ENCODE assay signal across 7 cellular contexts in genomic region chr22:40855960-40856512, GRCh38. TPM values are rescaled to one million over a fixed set of nuclear protein-coding genes. Genes with fewer than 3 reads are reported as not detected.
DNase-seq lines count a peak whose midpoint lies in the region; ATAC-seq lines count a peak whose summit lies in the region.

No MANE protein-coding gene starts in this region.

- H3K4me3 ChIP-seq in thymus (ENCODE audit: low read length), result peak overlapping the region; percentile 91

- H3K27me3 Mint-ChIP-seq in effector memory CD8-positive, alpha-beta T cell, result no peaks in the 10 kb centered on the region

- H3K27ac ChIP-seq in thymus (ENCODE audit: low read depth), result peak overlapping the region; percentile 93

- no peaks in the 10 kb centered on the region for H3K9me3 ChIP-seq in thymus (ENCODE audit: control insufficient read depth)

- no peaks in the 10 kb centered on the region for H3K36me3 ChIP-seq in thymus (ENCODE audit: control insufficient read depth, insufficient read depth)

- H3K4me3 Mint-ChIP-seq in effector memory CD8-positive, alpha-beta T cell, result peak overlapping the region; percentile 92 to 96

- H3K36me3 Mint-ChIP-seq in effector memory CD8-positive, alpha-beta T cell (ENCODE audit: insufficient read depth), result peaks cover 31% of the 10 kb centered on the region

- H3K4me1 ChIP-seq in thymus (ENCODE audit: control insufficient read depth, insufficient read depth, low read length), result peaks cover 13% of the 10 kb centered on the region

- DNase-seq in ELR (ENCODE audit: low read depth), result peak; percentile 54
- peak in 3 of 5 donors; percentile 17 to 30 (median 20) for DNase-seq in T-helper 1 cell
- DNase-seq in effector memory CD8-positive, alpha-beta T cell, result peak; percentile 23 to 33 (median 27)
- DNase-seq in lung microvascular endothelial cell (ENCODE audit: low read depth in 2 of 2), result peak; percentile 10 to 44

- no peaks in the 10 kb centered on the region for H3K27me3 ChIP-seq in thymus (ENCODE audit: control insufficient read depth, insufficient read depth)

- peaks cover 28 to 43% of the 10 kb centered on the region in 2 donors for H3K4me1 Mint-ChIP-seq in effector memory CD8-positive, alpha-beta T cell (ENCODE audit: low read depth in 2 of 2)

- peak overlapping the region; percentile 97 to 100 for H3K27ac Mint-ChIP-seq in effector memory CD8-positive, alpha-beta T cell

- H3K9me3 Mint-ChIP-seq in effector memory CD8-positive, alpha-beta T cell, result no peaks in the 10 kb centered on the region

- WGBS in thymus, result under 1% methylated on average over 29 of the region's 29 CpGs

- peak; percentile 10 for ATAC-seq in GM19452 (IDR thresholded peaks at IDR 0.05; ENCODE audit: unreplicated experiment)
- peak; percentile 23 for ATAC-seq in HG03520 (IDR thresholded peaks at IDR 0.05; ENCODE audit: unreplicated experiment)
- ATAC-seq in effector memory CD8-positive, alpha-beta T cell (replicated peaks), result peak; percentile 19

RNA-seq across cellular contexts. Expression of gene ST13, which starts 0.4 kb away (rescaled TPM):
- total RNA-seq in lung microvascular endothelial cell, result 158 and 180 TPM in 2 replicates
- polyA plus RNA-seq in thymus, result 121 TPM

RNA-seq across cellular contexts. Expression of gene XPNPEP3, which starts 0.9 kb away (rescaled TPM):
- 4.2 and 5.0 TPM in 2 replicates for total RNA-seq in lung microvascular endothelial cell
- 7.1 TPM for polyA plus RNA-seq in thymus

RNA-seq across cellular contexts. Expression of gene DNAJB7, which starts 5.9 kb away (rescaled TPM):
- total RNA-seq in lung microvascular endothelial cell, result not detected in 2 replicates
- not detected for polyA plus RNA-seq in thymus

RNA-seq across cellular contexts. Expression of gene SLC25A17, which starts 36.9 kb away (rescaled TPM):
- total RNA-seq in lung microvascular endothelial cell, result 12.0 and 17.7 TPM in 2 replicates
- polyA plus RNA-seq in thymus, result 23.0 TPM

Comparison
In these comparisons a context has a peak if more than half of its experiments do, and no peak if none do; other contexts are left out.
1. Peak in every context shown above with its lines: DNase-seq, ATAC-seq, H3K4me3 ChIP-seq and H3K27ac ChIP-seq.